In genomic region chr5:34005211-34005610, GRCh38 we compare ENCODE assay signal across 16 cellular contexts. TPM values are rescaled to one million over a fixed set of nuclear protein-coding genes. Genes with fewer than 3 reads are reported as not detected.
DNase-seq lines count a peak whose midpoint lies in the region; ATAC-seq and TF ChIP-seq lines count a peak whose summit lies in the region.
"Had no signal": no experiment of that assay in that cellular context is flagged by ENCODE, and none has a peak within 500 bp of the region (broad histone marks: within the 10 kb centered on the region; RNA-seq: fewer than 3 reads in every experiment).

No MANE protein-coding gene starts in this region.

- H3K4me3 ChIP-seq in neural progenitor cell: no peak overlapping the region
- H3K4me3 ChIP-seq: HAP-1, thoracic aorta had no signal

- no peak for TF ChIP-seq CTCF in neural progenitor cell (IDR thresholded peaks at IDR 0.05)

- H3K9me3 Mint-ChIP-seq in activated T-helper 17 cell treated with anti-CD3 and anti-CD28 coated beads, Interleukin-2, amount 50 U/mL, for 72 hours: no peaks in the 10 kb centered on the region
- H3K9me3 Mint-ChIP-seq in neural progenitor cell: no peaks in the 10 kb centered on the region
- H3K9me3 Mint-ChIP-seq: nephron progenitor cell had no signal

- peaks cover 26% of the 10 kb centered on the region for H3K36me3 Mint-ChIP-seq in activated T-helper 17 cell treated with anti-CD3 and anti-CD28 coated beads, Interleukin-2, amount 50 U/mL, for 72 hours (ENCODE audit: low read depth)
- peaks cover 10% of the 10 kb centered on the region for H3K36me3 Mint-ChIP-seq in neural progenitor cell

- peak overlapping the region; percentile 83 for H3K4me3 Mint-ChIP-seq in activated T-helper 17 cell treated with anti-CD3 and anti-CD28 coated beads, Interleukin-2, amount 50 U/mL, for 72 hours
- no peak overlapping the region for H3K4me3 Mint-ChIP-seq in neural progenitor cell

- peaks cover 26% of the 10 kb centered on the region for H3K4me1 Mint-ChIP-seq in activated T-helper 17 cell treated with anti-CD3 and anti-CD28 coated beads, Interleukin-2, amount 50 U/mL, for 72 hours
- peaks cover 63% of the 10 kb centered on the region for H3K4me1 Mint-ChIP-seq in neural progenitor cell

- TF ChIP-seq POLR2A in erythroblast (IDR thresholded peaks at IDR 0.05; ENCODE audit: low read length): no peak

- no peak overlapping the region for H3K9ac ChIP-seq in neural progenitor cell

- no peak overlapping the region for H2AFZ ChIP-seq in neural progenitor cell (replicated peaks)

- H3K27me3 Mint-ChIP-seq in activated T-helper 17 cell treated with anti-CD3 and anti-CD28 coated beads, Interleukin-2, amount 50 U/mL, for 72 hours: no peaks in the 10 kb centered on the region
- no peaks in the 10 kb centered on the region for H3K27me3 Mint-ChIP-seq in neural progenitor cell (ENCODE audit: insufficient read depth, low read depth)

- peaks cover 19% of the 10 kb centered on the region for H3F3A ChIP-seq in neural progenitor cell (ENCODE audit: low read depth)

- peak overlapping the region; percentile 92 for H3K4me2 ChIP-seq in neural progenitor cell

- H3K4me1 ChIP-seq in neural progenitor cell: peaks cover 41% of the 10 kb centered on the region

- no peaks in the 10 kb centered on the region for H3K36me3 ChIP-seq in neural progenitor cell
- H3K36me3 ChIP-seq: HAP-1 had no signal

- peaks cover 15% of the 10 kb centered on the region for H3K79me2 ChIP-seq in neural progenitor cell (ENCODE audit: low read depth)

- H3K27me3 ChIP-seq in neural progenitor cell: no peaks in the 10 kb centered on the region

- H4K20me1 ChIP-seq in neural progenitor cell (ENCODE audit: low read depth): no peaks in the 10 kb centered on the region

- ATAC-seq in activated T-helper 17 cell treated with anti-CD3 and anti-CD28 coated beads, Interleukin-2, amount 50 U/mL, for 72 hours (replicated peaks): peak; percentile 21
- no peak for ATAC-seq in GM18519 (IDR thresholded peaks at IDR 0.05; ENCODE audit: low FRiP score, unreplicated experiment)

- peak; percentile 44 for DNase-seq in stimulated activated CD4-positive, alpha-beta T cell treated with anti-CD3 and anti-CD28 coated beads, Interleukin-15, amount 100 ng/mL, for 24 hours
- DNase-seq in stimulated activated CD4-positive, alpha-beta T cell treated with anti-CD3 and anti-CD28 coated beads, Interleukin-12 subunit alpha, Interleukin-12 subunit beta, amount 100 ng/mL, for 4 hours: no peak
- no peak for DNase-seq in neural progenitor cell (ENCODE audit: low spot score)
- DNase-seq in erythroblast (lab: John Stamatoyannopoulos, UW): no peak
- DNase-seq: activated effector memory CD4-positive, alpha-beta T cell treated with Interleukin-2 at 50 U/mL for 16 hours; aorta; NCI-H1930; NCI-H526; nephron progenitor cell had no signal

- peak overlapping the region; percentile 35 for H3K27ac Mint-ChIP-seq in activated T-helper 17 cell treated with anti-CD3 and anti-CD28 coated beads, Interleukin-2, amount 50 U/mL, for 72 hours
- H3K27ac Mint-ChIP-seq in neural progenitor cell: no peak overlapping the region
- H3K27ac Mint-ChIP-seq: nephron progenitor cell had no signal

- no peak overlapping the region for H3K27ac ChIP-seq in neural progenitor cell
- H3K27ac ChIP-seq: thoracic aorta had no signal

- no peaks in the 10 kb centered on the region for H3K9me3 ChIP-seq in neural progenitor cell (ENCODE audit: low read depth)
- H3K9me3 ChIP-seq: HAP-1, thoracic aorta had no signal

RNA-seq across cellular contexts. Expression of gene AMACR, which starts 2.6 kb away (rescaled TPM):
- 1 to 10 TPM; 5.4 to 6.6 TPM for total RNA-seq in activated T-helper 17 cell treated with anti-CD3 and anti-CD28 coated beads, Interleukin-2, amount 50 U/mL, for 72 hours
- 14.9 and 16.8 TPM in 2 replicates for total RNA-seq in neural progenitor cell (ENCODE audit: low replicate concordance)

RNA-seq across cellular contexts. Expression of gene SLC45A2, which starts 20.7 kb away (rescaled TPM):
- total RNA-seq in activated T-helper 17 cell treated with anti-CD3 and anti-CD28 coated beads, Interleukin-2, amount 50 U/mL, for 72 hours: not detected
- total RNA-seq in neural progenitor cell (ENCODE audit: low replicate concordance): 0.06 TPM in 1 of 2 replicates, not detected in the other
- total RNA-seq: endothelial cell of umbilical vein, HT1080, M059J, thoracic aorta had no signal

RNA-seq across cellular contexts. Expression of gene C1QTNF3, which starts 37.8 kb away (rescaled TPM):
- 1 to 10 TPM; 2.7 to 5.4 TPM for total RNA-seq in activated T-helper 17 cell treated with anti-CD3 and anti-CD28 coated beads, Interleukin-2, amount 50 U/mL, for 72 hours
- total RNA-seq in neural progenitor cell (ENCODE audit: low replicate concordance): 4.8 and 6.4 TPM in 2 replicates
